2 cellular contexts compared by ENCODE assay signal in the genomic region with DNA sequence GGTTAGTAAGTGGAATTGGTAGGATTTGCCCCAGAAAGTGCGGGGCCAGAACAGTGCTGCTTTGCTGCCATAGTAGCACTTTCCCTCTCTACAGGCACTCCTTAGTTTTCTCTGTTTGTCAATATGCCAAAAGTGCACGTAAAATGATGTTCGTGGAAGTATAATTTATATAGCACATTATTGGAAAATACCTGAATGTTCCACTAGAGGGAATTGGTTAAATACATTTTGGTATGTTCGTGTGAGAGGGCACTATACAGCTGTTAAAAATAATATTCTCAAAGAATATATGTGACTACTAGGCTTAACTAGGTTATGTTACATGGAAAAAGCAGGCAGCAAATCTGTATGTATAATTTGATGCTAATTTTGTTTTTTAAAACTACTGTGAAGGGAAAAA.
TF ChIP-seq lines count a peak whose summit lies in the region.

No MANE protein-coding gene starts in this region.

TF ChIP-seq in IMR-90, 13 proteins besides CTCF, POLR2A, EP300 and RAD21:
- no peak for TF ChIP-seq SMC3 (IDR thresholded peaks at IDR 0.05; ENCODE audit: low read depth, low read length)
- TF ChIP-seq MAZ (IDR thresholded peaks at IDR 0.05; ENCODE audit: borderline replicate concordance, low read depth, low read length), result no peak
- no peak for TF ChIP-seq MAFK (IDR thresholded peaks at IDR 0.05; ENCODE audit: low read depth, low read length)
- TF ChIP-seq RFX5 (IDR thresholded peaks at IDR 0.05; ENCODE audit: low read depth, low read length), result no peak
- TF ChIP-seq RCOR1 (IDR thresholded peaks at IDR 0.05; ENCODE audit: insufficient replicate concordance, low read length), result no peak
- TF ChIP-seq BHLHE40 (IDR thresholded peaks at IDR 0.05; ENCODE audit: low read depth, low read length), result no peak
- TF ChIP-seq MXI1 (IDR thresholded peaks at IDR 0.05; ENCODE audit: borderline replicate concordance, low read depth, low read length), result no peak
- no peak for TF ChIP-seq CEBPB (IDR thresholded peaks at IDR 0.05; ENCODE audit: low read depth, low read length)
- TF ChIP-seq, protein P1, sequence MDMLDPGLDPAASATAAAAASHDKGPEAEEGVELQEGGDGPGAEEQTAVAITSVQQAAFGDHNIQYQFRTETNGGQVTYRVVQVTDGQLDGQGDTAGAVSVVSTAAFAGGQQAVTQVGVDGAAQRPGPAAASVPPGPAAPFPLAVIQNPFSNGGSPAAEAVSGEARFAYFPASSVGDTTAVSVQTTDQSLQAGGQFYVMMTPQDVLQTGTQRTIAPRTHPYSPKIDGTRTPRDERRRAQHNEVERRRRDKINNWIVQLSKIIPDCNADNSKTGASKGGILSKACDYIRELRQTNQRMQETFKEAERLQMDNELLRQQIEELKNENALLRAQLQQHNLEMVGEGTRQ (IDR thresholded peaks at IDR 0.05; ENCODE audit: low read depth, low read length), result no peak
- TF ChIP-seq CHD1 (IDR thresholded peaks at IDR 0.05; ENCODE audit: low read depth, low read length), result no peak
- TF ChIP-seq NFE2L2 (IDR thresholded peaks at IDR 0.05; ENCODE audit: low read depth, low read length), result no peak
- no peak for TF ChIP-seq FOS (IDR thresholded peaks at IDR 0.05; ENCODE audit: low read depth, low read length)
- TF ChIP-seq, protein P2, sequence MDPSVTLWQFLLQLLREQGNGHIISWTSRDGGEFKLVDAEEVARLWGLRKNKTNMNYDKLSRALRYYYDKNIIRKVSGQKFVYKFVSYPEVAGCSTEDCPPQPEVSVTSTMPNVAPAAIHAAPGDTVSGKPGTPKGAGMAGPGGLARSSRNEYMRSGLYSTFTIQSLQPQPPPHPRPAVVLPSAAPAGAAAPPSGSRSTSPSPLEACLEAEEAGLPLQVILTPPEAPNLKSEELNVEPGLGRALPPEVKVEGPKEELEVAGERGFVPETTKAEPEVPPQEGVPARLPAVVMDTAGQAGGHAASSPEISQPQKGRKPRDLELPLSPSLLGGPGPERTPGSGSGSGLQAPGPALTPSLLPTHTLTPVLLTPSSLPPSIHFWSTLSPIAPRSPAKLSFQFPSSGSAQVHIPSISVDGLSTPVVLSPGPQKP (IDR thresholded peaks at IDR 0.05; ENCODE audit: borderline replicate concordance, low read depth, low read length), result no peak

TF ChIP-seq in liver, 16 proteins besides CTCF, POLR2A, EP300 and RAD21:
- TF ChIP-seq JUND (IDR thresholded peaks at IDR 0.05) (no peak), YY1 (IDR thresholded peaks at IDR 0.05) (no peak), SP1 (IDR thresholded peaks at IDR 0.05) (no peak), GABPA (IDR thresholded peaks at IDR 0.05 in 1 of 2, conservative IDR thresholded peaks at IDR 0.05 in 1 of 2) (no peak), MAX (IDR thresholded peaks at IDR 0.05) (no peak)
